17 cellular contexts compared by ENCODE assay signal in genomic region chrX:25011589-25012432, GRCh38. TPM values are rescaled to one million over a fixed set of nuclear protein-coding genes. Genes with fewer than 3 reads are reported as not detected.
DNase-seq lines count a peak whose midpoint lies in the region; ATAC-seq, FAIRE-seq and TF ChIP-seq lines count a peak whose summit lies in the region.
"Had no signal": no experiment of that assay in that cellular context is flagged by ENCODE, and none has a peak within 500 bp of the region (broad histone marks: within the 10 kb centered on the region; RNA-seq: fewer than 3 reads in every experiment).

No MANE protein-coding gene starts in this region.

- no peak overlapping the region for H2AFZ ChIP-seq in H9 (ENCODE audit: low read length)
- H2AFZ ChIP-seq in H1 (ENCODE audit: low read length): no peak overlapping the region

- H3K4ac ChIP-seq in H9 (ENCODE audit: low read depth, low read length) (no peak overlapping the region), H1 (replicated peaks; ENCODE audit: insufficient read length, low read depth, low read length) (no peak overlapping the region)

- H3K27ac Mint-ChIP-seq in CD4-positive, CD25-positive, alpha-beta regulatory T cell: no peak overlapping the region
- no peak overlapping the region for H3K27ac Mint-ChIP-seq in H9
- H3K27ac Mint-ChIP-seq: CD4-positive, alpha-beta T cell had no signal

- H3K9ac ChIP-seq in H9 (ENCODE audit: extremely low read depth, insufficient read length, low read length) (no peak overlapping the region), H1 (replicated peaks in 1 of 4; ENCODE audit: extremely low read depth in 1 of 4, low read depth in 3 of 4, low read length in 3 of 4) (no peak overlapping the region)

- no peak overlapping the region for H3T11ph ChIP-seq in H9 (ENCODE audit: low read length)

- FAIRE-seq in H1 (lab: Jason Lieb, UNC): no peak
- FAIRE-seq: GM12891 had no signal

- H2BK15ac ChIP-seq in H9 (ENCODE audit: low read depth, low read length) (no peak overlapping the region), H1 (ENCODE audit: low read length) (no peak overlapping the region)

- no peak overlapping the region for H3K23ac ChIP-seq in H9 (ENCODE audit: insufficient read length, low read depth, low read length)
- no peak overlapping the region for H3K23ac ChIP-seq in H1 (ENCODE audit: insufficient read length)

- H2BK120ac ChIP-seq in H9 (ENCODE audit: low read depth, low read length, poor library complexity, severe bottlenecking) (no peak overlapping the region), H1 (replicated peaks; ENCODE audit: low read depth, low read length) (no peak overlapping the region)

- H4K20me1 ChIP-seq in H9 (ENCODE audit: control insufficient read depth, insufficient read depth, insufficient read length): no peaks in the 10 kb centered on the region
- H4K20me1 ChIP-seq in H1 (replicated peaks in 1 of 2; ENCODE audit: control insufficient read depth in 1 of 2, insufficient read depth in 2 of 2, low read length in 2 of 2): peaks cover 6 to 8% of the 10 kb centered on the region in 2 experiments

- H3K56ac ChIP-seq in H9 (ENCODE audit: insufficient read length, low read depth, low read length): no peak overlapping the region
- no peak overlapping the region for H3K56ac ChIP-seq in H1 (replicated peaks; ENCODE audit: insufficient read length, low read depth, low read length)

- H2BK5ac ChIP-seq in H9 (ENCODE audit: insufficient read length, low read length) (no peak overlapping the region), H1 (ENCODE audit: low read depth, low read length) (no peak overlapping the region)

- TF ChIP-seq CTCF in H9 (conservative IDR thresholded peaks at IDR 0.05): no peak
- TF ChIP-seq CTCF in H1 (IDR thresholded peaks at IDR 0.05; ENCODE audit: control extremely low read depth in 1 of 3, insufficient read depth in 1 of 3, low read depth in 1 of 3, low read length in 3 of 3): no peak
- no peak for TF ChIP-seq CTCF in psoas muscle (IDR thresholded peaks at IDR 0.05)

- H3K36me3 Mint-ChIP-seq in CD4-positive, CD25-positive, alpha-beta regulatory T cell: no peaks in the 10 kb centered on the region
- peaks cover 0 to 4% (median 0%) of the 10 kb centered on the region in 3 experiments; a peak in 1 of 7 replicates for H3K36me3 Mint-ChIP-seq in H9 (ENCODE audit: insufficient read depth in 1 of 3, low read depth in 3 of 3)

- CTCF ChIA-PET in H1 (lab: Charles Lee; ENCODE audit: partially characterized antibody): interaction anchor here (0.9 to 4.6 kb wide), 5 partner anchors 10 to 133 kb away, joined by 3 to 23 read pairs (median 3); no protein-coding TSS in a partner anchor

- H3K4me3 Mint-ChIP-seq in CD4-positive, CD25-positive, alpha-beta regulatory T cell: peak overlapping the region in 3 of 4 donors; percentile 61 to 89 (median 66)
- H3K4me3 Mint-ChIP-seq in H9: peak overlapping the region; percentile 52 to 76; a peak in 4 of 5 replicates

- no peak for ATAC-seq in CD4-positive, CD25-positive, alpha-beta regulatory T cell (ENCODE audit: low read depth in 2 of 2)
- ATAC-seq in psoas muscle: peak in 2 of 4 donors; percentile 19 to 22
- ATAC-seq in GM21717 (IDR thresholded peaks at IDR 0.05; ENCODE audit: unreplicated experiment): no peak
- ATAC-seq: HCT116 had no signal

- intact Hi-C loops in psoas muscle (cut with DNase I): loop anchor here in 1 of 2 donors (10.0 kb wide), 2 partner anchors 177 to 257 kb away; no protein-coding TSS in a partner anchor

- no peak overlapping the region for H2BK12ac ChIP-seq in H9 (ENCODE audit: insufficient read length, low read depth, low read length)
- H2BK12ac ChIP-seq in H1 (ENCODE audit: low read depth, low read length): 0 out of 2 replicates have a peak overlapping the region, but pooled peaks have one; percentile 27

- peaks cover 76% of the 10 kb centered on the region for H3K27me3 Mint-ChIP-seq in CD4-positive, CD25-positive, alpha-beta regulatory T cell
- H3K27me3 Mint-ChIP-seq in H9 (ENCODE audit: low read depth): peaks cover 98% of the 10 kb centered on the region

- no peaks in the 10 kb centered on the region for H3K9me3 ChIP-seq in CD4-positive, CD25-positive, alpha-beta regulatory T cell (ENCODE audit: control insufficient read depth in 2 of 2, low read length in 2 of 2)
- H3K9me3 ChIP-seq in H9 (ENCODE audit: control insufficient read depth, low read depth, low read length) (no peaks in the 10 kb centered on the region), H1 (ENCODE audit: insufficient read depth in 2 of 2, low read depth in 1 of 2, low read length in 1 of 2) (no peaks in the 10 kb centered on the region), psoas muscle (no peaks in the 10 kb centered on the region)
- H3K9me3 ChIP-seq: mucosa of descending colon had no signal

- H3K27ac ChIP-seq in CD4-positive, CD25-positive, alpha-beta regulatory T cell (ENCODE audit: insufficient read depth, low read length, poor library complexity, severe bottlenecking): no peak overlapping the region
- H3K27ac ChIP-seq in H9 (ENCODE audit: insufficient read length, low read depth, low read length) (no peak overlapping the region), H1 (ENCODE audit: low read depth, low read length) (no peak overlapping the region), psoas muscle (peak overlapping the region; percentile 84)
- H3K27ac ChIP-seq: VCaP had no signal

- peaks cover 11% of the 10 kb centered on the region for H3K27me3 ChIP-seq in CD4-positive, CD25-positive, alpha-beta regulatory T cell (ENCODE audit: control insufficient read depth, insufficient read depth, low read length)
- H3K27me3 ChIP-seq in H9 (ENCODE audit: insufficient read depth, low read length): peaks cover 93% of the 10 kb centered on the region
- peaks cover 81 to 96% (median 91%) of the 10 kb centered on the region in 4 experiments for H3K27me3 ChIP-seq in H1 (replicated peaks in 1 of 4; ENCODE audit: control insufficient read depth in 3 of 4, extremely low read depth in 1 of 4, insufficient read depth in 3 of 4, low read length in 3 of 4)
- peaks cover 0 to 89% (median 3%) of the 10 kb centered on the region in 3 donors for H3K27me3 ChIP-seq in psoas muscle (ENCODE audit: insufficient read depth in 3 of 3, low read length in 2 of 3)

- H4K5ac ChIP-seq in H9 (ENCODE audit: insufficient read length, low read depth, low read length) (no peak overlapping the region), H1 (ENCODE audit: insufficient read length, low read depth, low read length) (no peak overlapping the region)

- H2BK20ac ChIP-seq in H9 (ENCODE audit: low read depth, low read length, poor library complexity, severe bottlenecking): no peak overlapping the region
- no peak overlapping the region for H2BK20ac ChIP-seq in H1 (ENCODE audit: low read length)

- no peak for TF ChIP-seq RAD21 in H1 (IDR thresholded peaks at IDR 0.05 in 1 of 2, conservative IDR thresholded peaks at IDR 0.05 in 1 of 2; ENCODE audit: low read depth in 2 of 2, low read length in 2 of 2)

- no peaks in the 10 kb centered on the region for H3K36me3 ChIP-seq in CD4-positive, CD25-positive, alpha-beta regulatory T cell (ENCODE audit: control insufficient read depth, insufficient read depth, low read length)
- H3K36me3 ChIP-seq in H1 (ENCODE audit: control insufficient read depth in 2 of 4, insufficient read depth in 4 of 4, low read length in 3 of 4): no peaks in the 10 kb centered on the region
- no peaks in the 10 kb centered on the region for H3K36me3 ChIP-seq in psoas muscle (ENCODE audit: insufficient read depth in 1 of 2, low read depth in 1 of 2)

- H3K79me2 ChIP-seq in H9 (ENCODE audit: insufficient read depth, low read length) (no peaks in the 10 kb centered on the region), H1 (ENCODE audit: control insufficient read depth in 1 of 2, insufficient read depth in 2 of 2, low read length in 2 of 2) (no peaks in the 10 kb centered on the region)

- WGBS in H9 (ENCODE audit: extremely low coverage, insufficient read length, low lambda C conversion rate): no CpG with 5 or more reads among the region's 32 CpGs
- WGBS in H1 (ENCODE audit: extremely low coverage in 1 of 2, insufficient coverage in 1 of 2, insufficient read length in 1 of 2, insufficient replicate concordance in 2 of 2, low coverage in 1 of 2, low lambda C conversion rate in 2 of 2, missing lambda C conversion rate in 1 of 2), 2 experiments: 2% methylated on average over 31 of the region's 32 CpGs; no CpG with 5 or more reads in 1 of the 2 experiments
- 3 to 21% (median 8%) methylated on average over 31 to 32 of the region's 32 CpGs for WGBS in psoas muscle, 3 donors

- H3K9me3 Mint-ChIP-seq in CD4-positive, CD25-positive, alpha-beta regulatory T cell: peaks cover 0 to 10% (median 0%) of the 10 kb centered on the region in 7 donors
- peaks cover 8% of the 10 kb centered on the region in 2 experiments; a peak in 3 of 5 replicates for H3K9me3 Mint-ChIP-seq in H9
- H3K9me3 Mint-ChIP-seq: CD4-positive, alpha-beta T cell had no signal

- no peak overlapping the region for H3K18ac ChIP-seq in H9 (ENCODE audit: insufficient read length, low read depth, low read length)
- no peak overlapping the region for H3K18ac ChIP-seq in H1 (ENCODE audit: extremely low read depth, low read length)

- no peak overlapping the region for H2AK5ac ChIP-seq in H9 (ENCODE audit: insufficient read length, low read length)
- no peak overlapping the region for H2AK5ac ChIP-seq in H1 (ENCODE audit: low read depth, low read length)

- H4K8ac ChIP-seq in H9 (replicated peaks; ENCODE audit: insufficient read length, low read depth, low read length) (no peak overlapping the region), H1 (ENCODE audit: extremely low read depth, insufficient read depth, low read length) (no peak overlapping the region)

- POLR2A ChIA-PET in H1 (lab: Charles Lee; ENCODE audit: partially characterized antibody): interaction anchor here (1.3 kb wide), 1 partner anchor 10 kb away, joined by 5 read pairs; no protein-coding TSS in a partner anchor

- no peak for TF ChIP-seq EP300 in H1 (IDR thresholded peaks at IDR 0.05; ENCODE audit: borderline replicate concordance in 1 of 2, low read depth in 2 of 2, low read length in 2 of 2)

- no peak for TF ChIP-seq POLR2A in H1 (IDR thresholded peaks at IDR 0.05; ENCODE audit: control extremely low read depth in 1 of 2, low read depth in 2 of 2, low read length in 2 of 2)

- peaks cover 9% of the 10 kb centered on the region for H3K4me1 ChIP-seq in CD4-positive, CD25-positive, alpha-beta regulatory T cell (ENCODE audit: control insufficient read depth, insufficient read depth, low read length, poor library complexity, severe bottlenecking)
- no peaks in the 10 kb centered on the region; the same call in 1 of the 2 replicates for H3K4me1 ChIP-seq in H9 (ENCODE audit: insufficient read depth, low read length)
- peaks cover 0 to 22% (median 13%) of the 10 kb centered on the region in 4 experiments for H3K4me1 ChIP-seq in H1 (replicated peaks in 1 of 4; ENCODE audit: control insufficient read depth in 3 of 4, insufficient read depth in 4 of 4, low read length in 3 of 4)
- H3K4me1 ChIP-seq in psoas muscle: no peaks in the 10 kb centered on the region

- no peak overlapping the region for H3K14ac ChIP-seq in H9 (ENCODE audit: insufficient read depth, low read length)
- H3K14ac ChIP-seq in H1 (ENCODE audit: insufficient read length): no peak overlapping the region

- H3K79me1 ChIP-seq in H9 (ENCODE audit: insufficient read depth, low read depth, low read length, poor library complexity, severe bottlenecking) (no peaks in the 10 kb centered on the region), H1 (ENCODE audit: low read depth, low read length) (no peaks in the 10 kb centered on the region)

- H3K4me1 Mint-ChIP-seq in CD4-positive, CD25-positive, alpha-beta regulatory T cell: peaks cover 0 to 32% (median 8%) of the 10 kb centered on the region in 4 donors
- peaks cover 32 to 71% of the 10 kb centered on the region in 2 experiments for H3K4me1 Mint-ChIP-seq in H9

- H4K91ac ChIP-seq in H9 (ENCODE audit: insufficient read length, low read depth, low read length) (no peak overlapping the region), H1 (replicated peaks; ENCODE audit: insufficient read length, low read length) (no peak overlapping the region)

- DNase-seq in CD4-positive, CD25-positive, alpha-beta regulatory T cell: no peak
- DNase-seq in H9: no peak
- DNase-seq in H1 (ENCODE audit: low read depth in 1 of 2, low spot score in 2 of 2): no peak
- peak in 1 of 2 donors; percentile 54 for DNase-seq in psoas muscle
- no peak for DNase-seq in C1 segment of cervical spinal cord (lab: John Stamatoyannopoulos, UW)
- no peak for DNase-seq in AG20443 (ENCODE audit: low spot score)
- DNase-seq: CD4-positive, alpha-beta T cell; mucosa of descending colon; NCI-H2081 treated with DMSO at 0.1 percent for 48 hours; NCI-H524 treated with DMSO at 0.1 percent for 48 hours; stimulated activated CD4-positive, alpha-beta T cell treated with anti-CD3 and anti-CD28 coated beads, Interleukin-1b, Interleukin-23, amount 100 ng/mL, for 48 hours; substantia nigra had no signal

- H3K4me3 ChIP-seq in CD4-positive, CD25-positive, alpha-beta regulatory T cell (ENCODE audit: low read depth, low read length): no peak overlapping the region
- peak overlapping the region in 1 of 4 experiments; percentile 47; a peak in 2 of 8 replicates for H3K4me3 ChIP-seq in H1 (ENCODE audit: extremely low read depth in 1 of 4, insufficient read depth in 2 of 4, low read depth in 3 of 4, low read length in 4 of 4)
- H3K4me3 ChIP-seq in psoas muscle: peak overlapping the region; percentile 66
- H3K4me3 ChIP-seq: mucosa of descending colon had no signal

- H3K23me2 ChIP-seq in H9 (ENCODE audit: insufficient read length, low read depth, low read length, poor library complexity, severe bottlenecking) (peaks cover 19% of the 10 kb centered on the region), H1 (ENCODE audit: low read depth, low read length) (peaks cover 3% of the 10 kb centered on the region; the same call in 1 of the 2 replicates)

- H3K4me2 ChIP-seq in H9 (ENCODE audit: insufficient read depth, insufficient read length, low read length): peak overlapping the region; percentile 23
- H3K4me2 ChIP-seq in H1 (ENCODE audit: insufficient read depth in 1 of 2, low read depth in 2 of 2, low read length in 2 of 2): peak overlapping the region; percentile 42 to 68; a peak in 2 of 4 replicates

RNA-seq across cellular contexts. Expression of gene ARX, which starts 4.0 kb away (rescaled TPM):
- total RNA-seq in CD4-positive, CD25-positive, alpha-beta regulatory T cell: not detected
- polyA plus RNA-seq in CD4-positive, CD25-positive, alpha-beta regulatory T cell: not detected
- total RNA-seq in H9 (2021) (0.24 and 0.42 TPM in 2 replicates), psoas muscle (10 to 100 TPM in 1 of 4 donors, 1 to 10 TPM in 3; 2.7 to 12.8 (median 3.9) TPM)
- total RNA-seq in H1 (2021; fragmentation: NEBNext Ultra II Directional; extraction: Animal tissue kit (Norgen Biotek cat#: 25700)): not detected in 2 replicates
- polyA plus RNA-seq in H1 (2011; rRNA removed) (0.05 TPM in 1 of 2 replicates, not detected in the other), psoas muscle (1 to 10 TPM in 2 of 3 donors, under 1 TPM in 1; 0.64 to 3.0 (median 2.6) TPM)
- 0.04 TPM for polyA plus RNA-seq in H1 (2011; cell fraction: cytosol; rRNA removed)
- polyA plus RNA-seq in H1 (2011; cell fraction: nucleus; rRNA removed): 0.07 TPM
- polyA plus RNA-seq in H1 (2012, experiment 1 of 2): not detected in 4 replicates
- not detected for polyA plus RNA-seq in H1 (2012, experiment 2 of 2)
- 0.06 TPM for polyA plus RNA-seq in H1 (2013, experiment 1 of 2)
- not detected for polyA plus RNA-seq in H1 (2013, experiment 2 of 2)
- polyA minus RNA-seq in H1 (2011; rRNA and poly(A)+ RNA removed): not detected in 2 replicates
- polyA minus RNA-seq in H1 (2011; cell fraction: cytosol; rRNA and poly(A)+ RNA removed): not detected
- polyA minus RNA-seq in H1 (2011; cell fraction: nucleus; rRNA and poly(A)+ RNA removed): not detected
- total RNA-seq: activated CD8-positive, alpha-beta memory T cell treated with anti-CD3 and anti-CD28 coated beads for 36 hours; CD4-positive, alpha-beta T cell had no signal
